Comparison of ENCODE assay signal across 8 cellular contexts in the genomic region with DNA sequence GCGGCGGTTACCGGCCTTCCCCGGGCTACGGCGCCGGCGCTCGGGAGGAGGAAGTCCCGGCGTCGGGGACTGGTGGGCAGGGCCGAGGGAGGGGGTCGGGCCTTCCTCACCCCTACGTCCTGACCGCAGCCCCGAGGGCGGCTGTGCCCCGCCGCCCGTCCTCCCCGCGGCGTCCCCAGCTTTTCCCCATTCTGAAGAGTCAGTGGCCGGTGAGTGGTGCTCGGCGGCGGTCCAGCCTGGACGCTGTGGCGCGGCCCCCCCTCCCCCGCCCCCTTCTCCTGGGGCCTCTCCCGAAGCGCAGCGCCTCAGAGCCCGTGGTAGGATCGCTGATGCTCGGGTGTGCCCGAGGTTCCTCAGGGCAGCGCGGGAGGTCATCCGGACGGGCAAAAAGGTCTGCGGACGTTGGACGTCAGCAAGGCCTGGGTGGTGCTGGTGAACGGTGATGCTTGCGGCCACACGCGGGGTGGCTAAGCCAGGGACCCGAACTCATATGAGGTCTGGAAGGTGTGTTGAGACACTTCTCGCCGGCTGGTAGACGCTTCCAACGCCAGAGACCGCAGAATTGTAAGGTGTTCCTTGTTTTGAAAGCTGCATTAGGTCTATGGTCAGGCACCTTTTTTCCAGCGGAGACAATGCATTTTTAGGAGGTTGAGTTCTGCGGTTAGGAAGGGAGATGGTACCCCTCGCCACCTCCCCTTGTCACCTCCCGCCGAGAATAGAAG. TPM values are rescaled to one million over a fixed set of nuclear protein-coding genes. Genes with fewer than 3 reads are reported as not detected.
DNase-seq lines count a peak whose midpoint lies in the region; ATAC-seq, FAIRE-seq and TF ChIP-seq lines count a peak whose summit lies in the region.

No MANE protein-coding gene starts in this region.

- H3K27me3 ChIP-seq in BLaER1 (no peaks in the 10 kb centered on the region), pancreas (no peaks in the 10 kb centered on the region)

- peak overlapping the region; percentile 92 for H3K4me3 Mint-ChIP-seq in activated naive CD4-positive, alpha-beta T cell treated with anti-CD3 and anti-CD28 coated beads, Interleukin-2, amount 50 U/mL, for 24 hours

- H3K4me1 ChIP-seq in BLaER1, result peaks cover 46% of the 10 kb centered on the region
- peaks cover 10 to 16% (median 15%) of the 10 kb centered on the region in 3 donors for H3K4me1 ChIP-seq in pancreas
- H3K4me1 ChIP-seq in urinary bladder (ENCODE audit: insufficient read depth), result no peaks in the 10 kb centered on the region

- peak overlapping the region; percentile 93 for H3K27ac ChIP-seq in BLaER1
- H3K27ac ChIP-seq in pancreas, result peak overlapping the region; percentile 71 to 77 (median 74)
- H3K27ac ChIP-seq in urinary bladder (ENCODE audit: low read depth), result peak overlapping the region; percentile 75

- TF ChIP-seq CTCF in pancreas (IDR thresholded peaks at IDR 0.05), result no peak

- WGBS in pancreas, 2 donors, result 6 to 15% methylated on average over 34 to 61 of the region's 61 CpGs
- 6% methylated on average over 61 of the region's 61 CpGs for WGBS in urinary bladder

- H3K27me3 Mint-ChIP-seq in activated naive CD4-positive, alpha-beta T cell treated with anti-CD3 and anti-CD28 coated beads, Interleukin-2, amount 50 U/mL, for 24 hours, result no peaks in the 10 kb centered on the region

- no peaks in the 10 kb centered on the region for H3K36me3 Mint-ChIP-seq in activated naive CD4-positive, alpha-beta T cell treated with anti-CD3 and anti-CD28 coated beads, Interleukin-2, amount 50 U/mL, for 24 hours

- peaks cover 55% of the 10 kb centered on the region for H4K20me1 ChIP-seq in BLaER1

- peak overlapping the region; percentile 95 for H3K4me2 ChIP-seq in BLaER1

- H3K9me3 Mint-ChIP-seq in activated naive CD4-positive, alpha-beta T cell treated with anti-CD3 and anti-CD28 coated beads, Interleukin-2, amount 50 U/mL, for 24 hours, result no peaks in the 10 kb centered on the region

- intact Hi-C loops in head of caudate nucleus (cut with DNase I) (no loop called here), pancreas (cut with DNase I) (no loop called here)

- peaks cover 43% of the 10 kb centered on the region for H3K4me1 Mint-ChIP-seq in activated naive CD4-positive, alpha-beta T cell treated with anti-CD3 and anti-CD28 coated beads, Interleukin-2, amount 50 U/mL, for 24 hours

- ATAC-seq in GM18909 (IDR thresholded peaks at IDR 0.05; ENCODE audit: poor library complexity, unreplicated experiment), result peak; percentile 48
- peak; percentile 37 for ATAC-seq in HG03139 (IDR thresholded peaks at IDR 0.05; ENCODE audit: unreplicated experiment)
- ATAC-seq in pancreas, result peak; percentile 17 to 37 (median 32)

- H3K36me3 ChIP-seq in BLaER1 (no peaks in the 10 kb centered on the region; the same call in 1 of the 2 replicates), pancreas (no peaks in the 10 kb centered on the region), urinary bladder (ENCODE audit: insufficient read depth) (no peaks in the 10 kb centered on the region)

- peak overlapping the region; percentile 90 for H3K9ac ChIP-seq in BLaER1

- peak overlapping the region; percentile 84 for H3K27ac Mint-ChIP-seq in activated naive CD4-positive, alpha-beta T cell treated with anti-CD3 and anti-CD28 coated beads, Interleukin-2, amount 50 U/mL, for 24 hours

- no peaks in the 10 kb centered on the region for H3K9me3 ChIP-seq in BLaER1
- H3K9me3 ChIP-seq in pancreas, result no peaks in the 10 kb centered on the region

- DNase-seq in OCI-M1 (lab: John Stamatoyannopoulos, UW) (peak; percentile 67), head of caudate nucleus (peak in 37 of 42 donors; percentile 17 to 73 (median 42)), pancreas (peak; percentile 43 to 78 (median 58))

- no peak for FAIRE-seq in pancreas (lab: Jason Lieb, UNC)

- peak overlapping the region; percentile 94 for H3K4me3 ChIP-seq in BLaER1
- peak overlapping the region; percentile 65 to 80 (median 72) for H3K4me3 ChIP-seq in pancreas
- peak overlapping the region; percentile 76 for H3K4me3 ChIP-seq in urinary bladder (ENCODE audit: low read depth, low read length)

RNA-seq across cellular contexts. Expression of a gene that starts 0.7 kb away (rescaled TPM):
- total RNA-seq in pancreas (1 to 10 TPM; 1.1 to 2.0 (median 1.6) TPM), urinary bladder (3.7 TPM)
- polyA plus RNA-seq in pancreas (1 to 10 TPM; 1.5 to 2.9 TPM), urinary bladder (2.8 TPM)

RNA-seq across cellular contexts. Expression of a gene that starts 48.7 kb away (rescaled TPM):
- total RNA-seq in pancreas, result 1 to 10 TPM; 2.9 to 7.0 (median 5.6) TPM
- 1 to 10 TPM; 6.7 to 7.2 TPM for polyA plus RNA-seq in pancreas
- 4.4 TPM for total RNA-seq in urinary bladder
- polyA plus RNA-seq in urinary bladder, result 8.6 TPM

Comparison
In these comparisons a context has a peak if more than half of its experiments do, and no peak if none do; other contexts are left out.
1. Peak in every context shown above with its lines: DNase-seq, ATAC-seq, H3K4me3 ChIP-seq and H3K27ac ChIP-seq.